Comparison of ENCODE assay signal across 18 cellular contexts in the genomic region with DNA sequence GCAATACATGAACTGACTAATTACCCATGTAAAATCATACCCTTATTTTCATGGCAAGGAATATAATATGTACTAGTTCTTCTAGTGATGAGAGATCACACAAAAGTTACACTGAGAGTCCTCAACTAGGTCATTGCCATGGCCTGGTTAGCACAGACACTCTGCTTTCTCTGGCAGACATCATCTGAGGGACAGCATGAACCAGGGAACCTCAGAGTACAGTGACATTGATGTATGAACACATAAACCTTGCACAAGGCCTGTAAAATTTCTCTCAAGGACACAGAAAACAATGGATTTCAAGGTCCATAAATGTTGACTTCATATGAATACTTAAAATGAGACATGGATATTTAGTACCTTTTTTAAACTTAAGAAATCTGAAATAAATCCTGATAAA.
DNase-seq lines count a peak whose midpoint lies in the region; TF ChIP-seq lines count a peak whose summit lies in the region.
"Had no signal": no experiment of that assay in that cellular context is flagged by ENCODE, and none has a peak within 500 bp of the region (broad histone marks: within the 10 kb centered on the region; RNA-seq: fewer than 3 reads in every experiment).

No MANE protein-coding gene starts in this region.

- no peaks in the 10 kb centered on the region for H3K27me3 Mint-ChIP-seq in mesothelial cell of epicardium (ENCODE audit: low read depth)

- no peaks in the 10 kb centered on the region for H3K36me3 ChIP-seq in thyroid gland
- H3K36me3 ChIP-seq: BLaER1 treated with 17β-estradiol and CSF1 and Interleukin-3, amounts not matched to agents 10 nM and 100 nM had no signal

- no peaks in the 10 kb centered on the region for H3K36me3 Mint-ChIP-seq in mesothelial cell of epicardium
- H3K36me3 Mint-ChIP-seq: CD8-positive, alpha-beta T cell had no signal

- DNase-seq in DMS79 (lab: John Stamatoyannopoulos, UW) (peak; percentile 77), HEK293T (ENCODE audit: extremely low spot score) (no peak), mesothelial cell of epicardium (ENCODE audit: low spot score in 2 of 2, unreplicated experiment in 2 of 2) (no peak), thyroid gland (peak; percentile 29 to 34), DMS153 (lab: John Stamatoyannopoulos, UW) (no peak), NCI-H748 (lab: John Stamatoyannopoulos, UW; ENCODE audit: unreplicated experiment) (no peak)
- DNase-seq in activated CD8-positive, alpha-beta memory T cell treated with anti-CD3 and anti-CD28 coated beads, Interleukin-2, amount 50 U/mL, for 48 hours = no peak
- DNase-seq: Calu3; CD8-positive, alpha-beta T cell; DMS53; GDM1; HCEC 1CT; HFFc6; IMR-90 had no signal

- POLR2A ChIA-PET in HEK293T (lab: Yijun Ruan, JAX) = no interaction called here

- H3K4me3 ChIP-seq in thyroid gland (replicated peaks in 1 of 3) = no peak overlapping the region
- H3K4me3 ChIP-seq: BLaER1 treated with 17β-estradiol and CSF1 and Interleukin-3, amounts not matched to agents 10 nM and 100 nM; GM23338 had no signal

- intact Hi-C loops in thyroid gland (cut with DNase I) = no loop called here

- peak overlapping the region; percentile 91 for H3K27ac Mint-ChIP-seq in mesothelial cell of epicardium
- H3K27ac Mint-ChIP-seq: B cell; CD8-positive, alpha-beta T cell; GM23338; HFFc6 had no signal

- H3K4me3 Mint-ChIP-seq in mesothelial cell of epicardium = no peak overlapping the region
- H3K4me3 Mint-ChIP-seq: B cell; CD8-positive, alpha-beta T cell; GM23338; HFFc6 had no signal

- TF ChIP-seq POLR2A in thyroid gland (IDR thresholded peaks at IDR 0.05) = no peak

- peaks cover 54% of the 10 kb centered on the region for H3K4me1 Mint-ChIP-seq in mesothelial cell of epicardium
- H3K4me1 Mint-ChIP-seq: B cell had no signal

- TF ChIP-seq CTCF in mesothelial cell of epicardium (IDR thresholded peaks at IDR 0.05; ENCODE audit: unreplicated experiment) (no peak), thyroid gland (IDR thresholded peaks at IDR 0.05) (no peak)

- no peaks in the 10 kb centered on the region for H3K9me3 ChIP-seq in thyroid gland
- H3K9me3 ChIP-seq: BLaER1 treated with 17β-estradiol and CSF1 and Interleukin-3, amounts not matched to agents 10 nM and 100 nM had no signal

- H3K4me1 ChIP-seq in thyroid gland = peaks cover 49 to 80% of the 10 kb centered on the region in 2 donors
- H3K4me1 ChIP-seq: BLaER1 treated with 17β-estradiol and CSF1 and Interleukin-3, amounts not matched to agents 10 nM and 100 nM had no signal

- CTCF ChIA-PET in HEK293T (lab: Yijun Ruan, JAX) = no interaction called here

- H3K9me3 Mint-ChIP-seq in mesothelial cell of epicardium = no peaks in the 10 kb centered on the region
- H3K9me3 Mint-ChIP-seq: CD8-positive, alpha-beta T cell; GM23338; HFFc6 had no signal

- H3K27ac ChIP-seq in thyroid gland = peak overlapping the region; percentile 4 to 84 (median 80)
- H3K27ac ChIP-seq: BLaER1 treated with 17β-estradiol and CSF1 and Interleukin-3, amounts not matched to agents 10 nM and 100 nM; HL-60 had no signal

- no peaks in the 10 kb centered on the region for H3K27me3 ChIP-seq in thyroid gland
- H3K27me3 ChIP-seq: BLaER1 treated with 17β-estradiol and CSF1 and Interleukin-3, amounts not matched to agents 10 nM and 100 nM had no signal

TF ChIP-seq in HEK293T, 16 proteins besides CTCF, POLR2A, EP300 and RAD21:
- TF ChIP-seq SUZ12 (IDR thresholded peaks at IDR 0.05) (no peak), FOXM1 (IDR thresholded peaks at IDR 0.05; ENCODE audit: borderline replicate concordance) (no peak), ARNT (IDR thresholded peaks at IDR 0.05) (no peak)
- TF ChIP-seq, protein P1, sequence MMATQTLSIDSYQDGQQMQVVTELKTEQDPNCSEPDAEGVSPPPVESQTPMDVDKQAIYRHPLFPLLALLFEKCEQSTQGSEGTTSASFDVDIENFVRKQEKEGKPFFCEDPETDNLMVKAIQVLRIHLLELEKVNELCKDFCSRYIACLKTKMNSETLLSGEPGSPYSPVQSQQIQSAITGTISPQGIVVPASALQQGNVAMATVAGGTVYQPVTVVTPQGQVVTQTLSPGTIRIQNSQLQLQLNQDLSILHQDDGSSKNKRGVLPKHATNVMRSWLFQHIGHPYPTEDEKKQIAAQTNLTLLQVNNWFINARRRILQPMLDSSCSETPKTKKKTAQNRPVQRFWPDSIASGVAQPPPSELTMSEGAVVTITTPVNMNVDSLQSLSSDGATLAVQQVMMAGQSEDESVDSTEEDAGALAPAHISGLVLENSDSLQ (IDR thresholded peaks at IDR 0.05) = peak; percentile 73

Comparison
In these comparisons a context has a peak if more than half of its experiments do, and no peak if none do; other contexts are left out.
1. DNase-seq: peak in DMS79 (single experiment) and thyroid gland (2 of 2); none in HEK293T (single experiment), mesothelial cell of epicardium (0 of 2), DMS153 (single experiment), NCI-H748 (single experiment) and activated CD8-positive, alpha-beta memory T cell treated with anti-CD3 and anti-CD28 coated beads, Interleukin-2, amount 50 U/mL, for 48 hours (single experiment).